In the genomic region with DNA sequence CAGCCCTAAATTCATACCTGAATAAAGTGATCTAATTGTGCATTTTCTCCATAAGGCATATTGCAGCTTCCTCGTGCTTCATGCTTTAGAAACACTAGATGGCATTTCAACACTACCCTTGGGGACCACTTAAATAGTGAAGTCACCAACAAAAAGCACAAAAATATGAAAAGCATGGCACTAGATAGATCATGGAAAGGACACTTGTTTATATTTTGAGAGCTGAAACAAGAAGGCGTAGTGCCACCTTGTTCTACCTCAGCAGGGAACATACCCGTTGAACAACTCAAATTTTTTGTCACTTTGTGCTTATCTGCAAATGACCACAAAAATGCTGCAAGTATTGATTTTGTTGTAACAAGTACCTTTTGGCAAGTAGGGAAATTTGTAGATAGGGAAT, we compare ENCODE assay signal across 15 cellular contexts. TPM values are rescaled to one million over a fixed set of nuclear protein-coding genes. Genes with fewer than 3 reads are reported as not detected.
DNase-seq lines count a peak whose midpoint lies in the region; ATAC-seq and TF ChIP-seq lines count a peak whose summit lies in the region.
"Had no signal": no experiment of that assay in that cellular context is flagged by ENCODE, and none has a peak within 500 bp of the region (broad histone marks: within the 10 kb centered on the region; RNA-seq: fewer than 3 reads in every experiment).

No MANE protein-coding gene starts in this region.

- H3K27me3 ChIP-seq in right lobe of liver: no peaks in the 10 kb centered on the region
- H3K27me3 ChIP-seq: breast epithelium had no signal

- TF ChIP-seq CTCF in right lobe of liver (IDR thresholded peaks at IDR 0.05): peak in 3 of 4 donors; percentile 19 to 48 (median 27)

- ATAC-seq in right lobe of liver (peak; percentile 43 to 60 (median 52)), GM19397 (IDR thresholded peaks at IDR 0.05; ENCODE audit: unreplicated experiment) (no peak), HG03439 (IDR thresholded peaks at IDR 0.05; ENCODE audit: unreplicated experiment) (no peak)

- H3K36me3 ChIP-seq in right lobe of liver: no peaks in the 10 kb centered on the region
- H3K36me3 ChIP-seq: breast epithelium had no signal

- peak; percentile 3 for DNase-seq in ELR (ENCODE audit: low read depth)
- peak; percentile 49 for DNase-seq in HT-29 (ENCODE audit: low spot score)
- DNase-seq in RKO (ENCODE audit: low spot score): peak; percentile 5
- DNase-seq in right lobe of liver: no peak
- DNase-seq in stimulated activated CD4-positive, alpha-beta T cell treated with anti-CD3 and anti-CD28 coated beads, Interleukin-12 subunit alpha, Interleukin-12 subunit beta, amount 100 ng/mL, for 4 hours: no peak
- DNase-seq in D341Med (ENCODE audit: low spot score): no peak
- DNase-seq: activated CD4-positive, CD25-positive, alpha-beta regulatory T cell; activated CD8-positive, alpha-beta memory T cell treated with anti-CD3 and anti-CD28 coated beads, Interleukin-2, amount 50 U/mL, for 4 hours; activated naive CD4-positive, alpha-beta T cell treated with anti-CD3 and anti-CD28 coated beads, Interleukin-2, amount 50 U/mL, for 16 hours; NCI-H146; nucleus accumbens had no signal

- H3K4me1 ChIP-seq in right lobe of liver: peaks cover 0 to 54% (median 19%) of the 10 kb centered on the region in 4 donors
- H3K4me1 ChIP-seq: breast epithelium had no signal

- H3K27ac ChIP-seq in right lobe of liver: peak overlapping the region in 2 of 3 donors; percentile 57 to 74
- H3K27ac ChIP-seq: breast epithelium had no signal

- intact Hi-C loops in right lobe of liver (cut with DNase I): no loop called here

- H3K9me3 ChIP-seq in right lobe of liver: no peaks in the 10 kb centered on the region
- H3K9me3 ChIP-seq: breast epithelium had no signal

- H3K4me3 ChIP-seq in right lobe of liver: no peak overlapping the region
- H3K4me3 ChIP-seq: breast epithelium, smooth muscle cell had no signal

- WGBS in right lobe of liver (ENCODE audit: insufficient coverage, low coverage, low lambda C conversion rate, missing lambda C conversion rate): 13% methylated on average over 3 of the region's 3 CpGs

- no peak for TF ChIP-seq POLR2A in right lobe of liver (IDR thresholded peaks at IDR 0.05)

RNA-seq across cellular contexts. Expression of gene TBCEL, which starts 8.6 kb away (rescaled TPM):
- 3.2 TPM in 2 replicates for total RNA-seq in HT-29 (2014; rRNA removed; shearing (Covaris generic))
- total RNA-seq in right lobe of liver: 10 to 100 TPM in 5 of 6 experiments, 1 to 10 TPM in 1; 9.6 to 37.9 (median 17.8) TPM

Comparison
In these comparisons a context has a peak if more than half of its experiments do, and no peak if none do; other contexts are left out.
1. DNase-seq: peak in ELR (single experiment), HT-29 (single experiment) and RKO (single experiment); none in right lobe of liver (0 of 3), stimulated activated CD4-positive, alpha-beta T cell treated with anti-CD3 and anti-CD28 coated beads, Interleukin-12 subunit alpha, Interleukin-12 subunit beta, amount 100 ng/mL, for 4 hours (single experiment) and D341Med (single experiment).
2. ATAC-seq: peak in right lobe of liver (4 of 4); none in GM19397 (single experiment) and HG03439 (single experiment).